2 cellular contexts compared by ENCODE assay signal in genomic region chr15:74209560-74209958, GRCh38.
TF ChIP-seq lines count a peak whose summit lies in the region.

No MANE protein-coding gene starts in this region.

TF ChIP-seq in HepG2, 621 proteins besides CTCF, POLR2A, EP300 and RAD21 (continues in another document):
- TF ChIP-seq TEAD3 (CRISPR knock-in tag; optimal IDR thresholded peaks at IDR 0.05; ENCODE audit: borderline replicate concordance) (no peak), IRX3 (CRISPR knock-in tag; IDR thresholded peaks at IDR 0.05; ENCODE audit: borderline replicate concordance, low read depth) (no peak), ZC3H4 (CRISPR knock-in tag; IDR thresholded peaks at IDR 0.05; ENCODE audit: borderline replicate concordance) (no peak), ZFYVE20 (CRISPR knock-in tag; IDR thresholded peaks at IDR 0.05; ENCODE audit: borderline replicate concordance, low read depth) (no peak), SNAPC4 (CRISPR knock-in tag; IDR thresholded peaks at IDR 0.05) (no peak), ZMYM2 (CRISPR knock-in tag; IDR thresholded peaks at IDR 0.05) (no peak), NR2C2 (CRISPR knock-in tag; IDR thresholded peaks at IDR 0.05; ENCODE audit: borderline replicate concordance) (no peak), MED1 (CRISPR knock-in tag; IDR thresholded peaks at IDR 0.05) (no peak), LCORL (IDR thresholded peaks at IDR 0.05) (no peak), LCORL (CRISPR knock-in tag; IDR thresholded peaks at IDR 0.05) (no peak), CBX5 (CRISPR knock-in tag; IDR thresholded peaks at IDR 0.05; ENCODE audit: borderline replicate concordance) (no peak), ZNF543 (CRISPR knock-in tag; IDR thresholded peaks at IDR 0.05) (no peak), DNMT1 (CRISPR knock-in tag; IDR thresholded peaks at IDR 0.05) (no peak), GATAD1 (CRISPR knock-in tag; IDR thresholded peaks at IDR 0.05) (no peak), ZNF513 (CRISPR knock-in tag; conservative IDR thresholded peaks at IDR 0.05) (no peak)
- TF ChIP-seq, protein P1, sequence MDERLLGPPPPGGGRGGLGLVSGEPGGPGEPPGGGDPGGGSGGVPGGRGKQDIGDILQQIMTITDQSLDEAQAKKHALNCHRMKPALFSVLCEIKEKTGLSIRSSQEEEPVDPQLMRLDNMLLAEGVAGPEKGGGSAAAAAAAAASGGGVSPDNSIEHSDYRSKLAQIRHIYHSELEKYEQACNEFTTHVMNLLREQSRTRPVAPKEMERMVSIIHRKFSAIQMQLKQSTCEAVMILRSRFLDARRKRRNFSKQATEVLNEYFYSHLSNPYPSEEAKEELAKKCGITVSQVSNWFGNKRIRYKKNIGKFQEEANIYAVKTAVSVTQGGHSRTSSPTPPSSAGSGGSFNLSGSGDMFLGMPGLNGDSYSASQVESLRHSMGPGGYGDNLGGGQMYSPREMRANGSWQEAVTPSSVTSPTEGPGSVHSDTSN (CRISPR knock-in tag; IDR thresholded peaks at IDR 0.05): no peak
- TF ChIP-seq, protein P2, sequence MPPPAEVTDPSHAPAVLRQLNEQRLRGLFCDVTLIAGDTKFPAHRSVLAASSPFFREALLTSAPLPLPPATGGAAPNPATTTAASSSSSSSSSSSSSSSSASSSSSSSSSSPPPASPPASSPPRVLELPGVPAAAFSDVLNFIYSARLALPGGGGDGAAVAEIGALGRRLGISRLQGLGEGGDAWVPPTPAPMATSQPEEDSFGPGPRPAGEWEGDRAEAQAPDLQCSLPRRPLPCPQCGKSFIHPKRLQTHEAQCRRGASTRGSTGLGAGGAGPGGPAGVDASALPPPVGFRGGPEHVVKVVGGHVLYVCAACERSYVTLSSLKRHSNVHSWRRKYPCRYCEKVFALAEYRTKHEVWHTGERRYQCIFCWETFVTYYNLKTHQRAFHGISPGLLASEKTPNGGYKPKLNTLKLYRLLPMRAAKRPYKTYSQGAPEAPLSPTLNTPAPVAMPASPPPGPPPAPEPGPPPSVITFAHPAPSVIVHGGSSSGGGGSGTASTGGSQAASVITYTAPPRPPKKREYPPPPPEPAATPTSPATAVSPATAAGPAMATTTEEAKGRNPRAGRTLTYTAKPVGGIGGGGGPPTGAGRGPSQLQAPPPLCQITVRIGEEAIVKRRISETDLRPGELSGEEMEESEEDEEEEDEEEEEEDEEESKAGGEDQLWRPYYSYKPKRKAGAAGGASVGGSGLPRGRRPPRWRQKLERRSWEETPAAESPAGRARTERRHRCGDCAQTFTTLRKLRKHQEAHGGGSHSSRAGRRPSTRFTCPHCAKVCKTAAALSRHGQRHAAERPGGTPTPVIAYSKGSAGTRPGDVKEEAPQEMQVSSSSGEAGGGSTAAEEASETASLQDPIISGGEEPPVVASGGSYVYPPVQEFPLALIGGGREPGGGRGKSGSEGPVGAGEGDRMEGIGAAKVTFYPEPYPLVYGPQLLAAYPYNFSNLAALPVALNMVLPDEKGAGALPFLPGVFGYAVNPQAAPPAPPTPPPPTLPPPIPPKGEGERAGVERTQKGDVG (CRISPR knock-in tag; IDR thresholded peaks at IDR 0.05; ENCODE audit: borderline replicate concordance): no peak

TF ChIP-seq in K562, 482 proteins besides CTCF, POLR2A, EP300 and RAD21:
- TF ChIP-seq, protein P3, sequence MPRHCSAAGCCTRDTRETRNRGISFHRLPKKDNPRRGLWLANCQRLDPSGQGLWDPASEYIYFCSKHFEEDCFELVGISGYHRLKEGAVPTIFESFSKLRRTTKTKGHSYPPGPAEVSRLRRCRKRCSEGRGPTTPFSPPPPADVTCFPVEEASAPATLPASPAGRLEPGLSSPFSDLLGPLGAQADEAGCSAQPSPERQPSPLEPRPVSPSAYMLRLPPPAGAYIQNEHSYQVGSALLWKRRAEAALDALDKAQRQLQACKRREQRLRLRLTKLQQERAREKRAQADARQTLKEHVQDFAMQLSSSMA (CRISPR knock-in tag; IDR thresholded peaks at IDR 0.05): no peak
- TF ChIP-seq ZFX (CRISPR knock-in tag; IDR thresholded peaks at IDR 0.05): 0 out of 2 replicates have a peak, but pooled peaks have one; percentile 23
- no peak for TF ChIP-seq GTF2A2 (tag; IDR thresholded peaks at IDR 0.05)
- TF ChIP-seq HMBOX1 (IDR thresholded peaks at IDR 0.05): no peak
